19 cellular contexts compared by ENCODE assay signal in the genomic region with DNA sequence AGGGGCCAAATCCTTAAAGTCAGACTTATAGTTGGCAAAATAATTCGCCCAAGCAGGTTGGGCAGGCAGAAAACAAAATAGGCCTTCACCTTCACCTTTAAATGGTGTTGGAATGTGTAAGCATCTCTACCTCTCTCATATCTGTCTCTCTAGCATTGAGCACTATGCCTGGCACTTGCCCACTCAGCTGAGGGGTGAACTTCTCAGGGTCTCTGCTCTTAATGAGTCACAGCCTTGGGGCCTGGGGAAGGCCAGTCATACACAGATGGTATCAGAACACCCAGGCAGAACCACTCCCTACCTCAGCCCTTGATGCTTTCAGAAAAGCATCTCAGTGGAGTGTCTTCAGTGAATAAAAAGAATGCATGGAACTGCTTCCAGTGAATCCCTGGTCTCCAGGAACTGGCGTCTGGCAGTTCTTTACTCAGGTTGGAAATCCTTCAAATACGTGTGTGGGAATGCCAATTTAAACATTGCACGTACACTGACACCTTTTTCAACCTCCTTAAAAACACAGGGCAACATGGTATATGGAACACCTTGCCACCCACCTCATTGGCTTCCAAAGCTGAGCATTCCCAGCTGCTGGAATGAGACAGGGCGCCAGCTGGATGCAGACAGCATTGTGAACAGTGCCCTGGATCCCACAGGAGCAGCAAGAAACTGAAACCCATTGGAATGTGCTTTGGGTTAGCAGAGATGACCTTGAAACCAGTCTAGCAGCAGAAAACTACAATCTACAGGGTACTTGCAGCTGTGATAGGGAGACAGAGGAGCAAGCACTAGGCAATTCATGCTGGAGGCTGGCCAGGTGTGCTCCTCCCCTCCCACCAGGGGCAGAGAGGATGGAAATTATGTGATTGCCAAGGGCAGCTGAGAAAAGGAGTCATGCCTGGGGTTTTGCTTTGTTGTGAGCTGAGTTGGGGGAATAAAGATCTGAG. TPM values are rescaled to one million over a fixed set of nuclear protein-coding genes. Genes with fewer than 3 reads are reported as not detected.
DNase-seq lines count a peak whose midpoint lies in the region; ATAC-seq, FAIRE-seq and TF ChIP-seq lines count a peak whose summit lies in the region.
"Had no signal": no experiment of that assay in that cellular context is flagged by ENCODE, and none has a peak within 500 bp of the region (broad histone marks: within the 10 kb centered on the region; RNA-seq: fewer than 3 reads in every experiment).

No MANE protein-coding gene starts in this region.

- BruUV-seq in K562 (replicated peaks; lab: Mats Ljungman, UMichigan), result no TSS peak

- peaks cover 18% of the 10 kb centered on the region for H3K36me3 Mint-ChIP-seq in mesothelial cell of epicardium
- H3K36me3 Mint-ChIP-seq: natural killer cell had no signal

- H3K79me2 ChIP-seq in K562 (ENCODE audit: control insufficient read depth, insufficient read depth, low read length), result no peaks in the 10 kb centered on the region

- H3K36me3 ChIP-seq in K562 (ENCODE audit: control insufficient read depth, insufficient read depth, low read length), result 0 out of 3 replicates have a peak, but pooled peaks cover 4% of the 10 kb centered on the region
- H3K36me3 ChIP-seq: HAP-1 had no signal

- DNase-seq in DMS79 treated with DMSO at 0.1 percent for 48 hours (lab: John Stamatoyannopoulos, UW) (peak; percentile 76), LNCaP clone FGC (ENCODE audit: low read depth) (peak; percentile 92), K562 (ENCODE audit: extremely low read depth in 1 of 4, low spot score in 3 of 4) (no peak), mesothelial cell of epicardium (ENCODE audit: low spot score in 2 of 2, unreplicated experiment in 2 of 2) (no peak), dedifferentiated amniotic fluid mesenchymal stem cell (ENCODE audit: extremely low spot score) (no peak), D341Med (ENCODE audit: low spot score) (no peak), ecto neural progenitor cell (ENCODE audit: low spot score) (no peak), NCI-H1436 (lab: John Stamatoyannopoulos, UW) (no peak)
- DNase-seq: activated CD8-positive, alpha-beta memory T cell treated with anti-CD3 and anti-CD28 coated beads for 24 hours; activated effector memory CD4-positive, alpha-beta T cell treated with anti-CD3 and anti-CD28 coated beads, Interleukin-2, amount 50 U/mL, for 16 hours; AML-193; MV-4-11; natural killer cell; PC-3 had no signal

- H3K9me3 ChIP-seq in K562 (replicated peaks; ENCODE audit: control insufficient read depth, insufficient read depth, low read depth, low read length), result no peaks in the 10 kb centered on the region
- H3K9me3 ChIP-seq: ascending aorta, HAP-1 had no signal

- H2AFZ ChIP-seq in K562 (ENCODE audit: low read depth, low read length), result no peak overlapping the region

- intact Hi-C loops in K562 (cut with micrococcal nuclease), result loop anchor here (10.0 kb wide), 1 partner anchor 127 kb away; no protein-coding TSS in a partner anchor

- POLR2A ChIA-PET in K562 (lab: Yijun Ruan, JAX), result interaction anchor here (0.6 to 2.1 kb wide), 2 partner anchors 11 to 207 kb away, joined by 3 to 9 read pairs; no protein-coding TSS in a partner anchor

- no peak for TF ChIP-seq RAD21 in K562 (CRISPR knock-in tag; conservative IDR thresholded peaks at IDR 0.05 in 1 of 2, IDR thresholded peaks at IDR 0.05 in 1 of 2)

- FAIRE-seq in K562 (lab: Jason Lieb, UNC), result no peak
- FAIRE-seq: GM18507 had no signal

- in situ Hi-C loops in K562 (cut with MboI), result no loop called here

- no peak overlapping the region for H3K9ac ChIP-seq in K562 (ENCODE audit: insufficient read depth in 1 of 2, low read depth in 2 of 2, low read length in 2 of 2)

- peaks cover 7% of the 10 kb centered on the region for H3K4me1 Mint-ChIP-seq in mesothelial cell of epicardium
- H3K4me1 Mint-ChIP-seq: natural killer cell had no signal

- H3K27ac ChIP-seq in K562 (ENCODE audit: extremely low read depth, low read depth, low read length), result no peak overlapping the region
- H3K27ac ChIP-seq: ascending aorta had no signal

- no peak overlapping the region for H3K4me2 ChIP-seq in K562 (ENCODE audit: insufficient read depth, low read length)

- peaks cover 0 to 5% of the 10 kb centered on the region in 2 experiments; a peak in 1 of 5 replicates for H3K27me3 ChIP-seq in K562 (ENCODE audit: control insufficient read depth in 2 of 2, insufficient read depth in 2 of 2, low read length in 2 of 2)
- H3K27me3 ChIP-seq: ascending aorta, dorsolateral prefrontal cortex had no signal

- TF ChIP-seq EP300 in K562 (IDR thresholded peaks at IDR 0.05; ENCODE audit: low read length), result no peak

- peaks cover 4% of the 10 kb centered on the region for H3K9me1 ChIP-seq in K562 (ENCODE audit: control insufficient read depth, insufficient read depth, low read length)

- CTCF ChIA-PET in K562 (lab: Yijun Ruan, JAX; ENCODE audit: low intra/inter-chr PET ratio), result interaction anchor here (1.9 kb wide), 1 partner anchor 46 kb away, joined by 6 read pairs; no protein-coding TSS in a partner anchor

- no peaks in the 10 kb centered on the region for H3K27me3 Mint-ChIP-seq in mesothelial cell of epicardium (ENCODE audit: low read depth)

- no peak for TF ChIP-seq POLR2A in K562 (conservative IDR thresholded peaks at IDR 0.05)

- H4K20me1 ChIP-seq in K562 (replicated peaks; ENCODE audit: control insufficient read depth, insufficient read depth, low read length), result 0 out of 2 replicates have a peak, but pooled peaks cover 3% of the 10 kb centered on the region

- no peak for ATAC-seq in K562
- ATAC-seq: natural killer cell, PC-3 had no signal

- no peak overlapping the region for H3K4me3 Mint-ChIP-seq in mesothelial cell of epicardium
- H3K4me3 Mint-ChIP-seq: natural killer cell had no signal

- no peaks in the 10 kb centered on the region for H3K9me3 Mint-ChIP-seq in mesothelial cell of epicardium
- H3K9me3 Mint-ChIP-seq: natural killer cell had no signal

- H3K4me1 ChIP-seq in K562 (replicated peaks in 1 of 2; ENCODE audit: control insufficient read depth in 2 of 2, insufficient read depth in 2 of 2, low read length in 2 of 2), result no peaks in the 10 kb centered on the region; a peak in 1 of 5 replicates

- H3K27ac Mint-ChIP-seq in mesothelial cell of epicardium, result peak overlapping the region; percentile 73
- H3K27ac Mint-ChIP-seq: natural killer cell had no signal

- TF ChIP-seq CTCF in LNCaP clone FGC (IDR thresholded peaks at IDR 0.05; ENCODE audit: control insufficient read depth, extremely low read depth, insufficient read depth), result no peak
- no peak for TF ChIP-seq CTCF in K562 (IDR thresholded peaks at IDR 0.05 in 2 of 3, conservative IDR thresholded peaks at IDR 0.05 in 1 of 3; ENCODE audit: insufficient read depth in 2 of 3, low read depth in 1 of 3, low read length in 3 of 3)
- TF ChIP-seq CTCF in mesothelial cell of epicardium (IDR thresholded peaks at IDR 0.05; ENCODE audit: unreplicated experiment), result no peak

- H3K4me3 ChIP-seq in LNCaP clone FGC (ENCODE audit: low read depth, low read length), result no peak overlapping the region
- no peak overlapping the region for H3K4me3 ChIP-seq in K562
- H3K4me3 ChIP-seq: ascending aorta, dorsolateral prefrontal cortex, HAP-1, lung had no signal

- 10% methylated on average over 5 of the region's 5 CpGs for WGBS in K562 (ENCODE audit: insufficient coverage, low coverage, missing lambda C conversion rate)

TF ChIP-seq in K562, 482 proteins besides CTCF, POLR2A, EP300 and RAD21 (continues in another document):
- TF ChIP-seq SREBF2 (CRISPR knock-in tag; IDR thresholded peaks at IDR 0.05), result no peak
- TF ChIP-seq ZBTB11 (CRISPR knock-in tag; IDR thresholded peaks at IDR 0.05), result no peak
- TF ChIP-seq TGIF2 (CRISPR knock-in tag; IDR thresholded peaks at IDR 0.05), result no peak
- TF ChIP-seq SMARCB1 (IDR thresholded peaks at IDR 0.05; ENCODE audit: insufficient read length, low read depth), result no peak
- TF ChIP-seq TRIM24 (IDR thresholded peaks at IDR 0.05), result no peak

RNA-seq across cellular contexts. Expression of gene ZNF697, which starts 30.0 kb away (rescaled TPM):
- total RNA-seq in K562 (2011; cell fraction: chromatin; rRNA removed; ENCODE audit: low replicate concordance), result 5.5 and 7.9 TPM in 2 replicates
- 4.5 and 5.7 TPM in 2 replicates for total RNA-seq in K562 (2011; cell fraction: nucleolus; rRNA removed)
- total RNA-seq in K562 (2011; cell fraction: nucleoplasm; rRNA removed), result 7.8 and 9.9 TPM in 2 replicates
- total RNA-seq in K562 (2014; rRNA removed) (9.9 and 10.9 TPM in 2 replicates), K562 (2014; rRNA removed; fragmentation: Illumina TruSeq; extraction: Trizol) (9.0 and 12.4 TPM in 2 replicates), K562 (2015; rRNA removed; fragmentation: Illumina TruSeq; extraction: Trizol) (4.3 and 4.5 TPM in 2 replicates), K562 (2021) (10.6 and 13.6 TPM in 2 replicates), mesothelial cell of epicardium (20.3 to 21.8 TPM (median 20.6 TPM) in 3 replicates)
- polyA plus RNA-seq in K562 (2011; rRNA removed) (3.0 and 5.2 TPM in 2 replicates), K562 (2014; fragmentation: Illumina TruSeq; extraction: Trizol) (8.3 and 9.1 TPM in 2 replicates), K562 (2014; fragmentation: Nextera tagmentation; extraction: Ambion mirVana) (1 to 10 TPM; 2.1 TPM), K562 (2014; rRNA removed) (6.7 and 8.8 TPM in 2 replicates)
- polyA plus RNA-seq in K562 (2011; cell fraction: cytosol; rRNA removed), result 2.7 and 3.4 TPM in 2 replicates
- 3.0 and 4.5 TPM in 2 replicates for polyA plus RNA-seq in K562 (2011; cell fraction: nucleus; rRNA removed)
- 5.3 and 9.9 TPM in 2 replicates for polyA plus RNA-seq in K562 (2012)
- polyA minus RNA-seq in K562 (2011; rRNA and poly(A)+ RNA removed), result 6.8 and 8.7 TPM in 2 replicates
- polyA minus RNA-seq in K562 (2011; cell fraction: cytosol; rRNA and poly(A)+ RNA removed), result 4.3 and 6.0 TPM in 2 replicates
- polyA minus RNA-seq in K562 (2011; cell fraction: nucleus; rRNA and poly(A)+ RNA removed), result 5.4 and 6.9 TPM in 2 replicates

Comparison
In these comparisons a context has a peak if more than half of its experiments do, and no peak if none do; other contexts are left out.
1. DNase-seq: peak in DMS79 treated with DMSO at 0.1 percent for 48 hours (single experiment) and LNCaP clone FGC (single experiment); none in K562 (0 of 4), mesothelial cell of epicardium (0 of 2), dedifferentiated amniotic fluid mesenchymal stem cell (single experiment), D341Med (single experiment), ecto neural progenitor cell (single experiment) and NCI-H1436 (single experiment).